In genomic region chr5:181217805-181218065, GRCh38 we compare ENCODE assay signal across 8 cellular contexts. TPM values are rescaled to one million over a fixed set of nuclear protein-coding genes. Genes with fewer than 3 reads are reported as not detected.
DNase-seq lines count a peak whose midpoint lies in the region; ATAC-seq and TF ChIP-seq lines count a peak whose summit lies in the region.

No MANE protein-coding gene starts in this region.

- peaks cover 5% of the 10 kb centered on the region for H3K4me1 ChIP-seq in rectal smooth muscle tissue (ENCODE audit: control insufficient read depth, insufficient read depth, low read length)

- H3K9me3 Mint-ChIP-seq in activated B cell treated with CpG ODN at 0.5 μM for 24 hours: no peaks in the 10 kb centered on the region

- H3K4me3 Mint-ChIP-seq in activated B cell treated with CpG ODN at 0.5 μM for 24 hours: peak overlapping the region; percentile 93

- H3K4me1 Mint-ChIP-seq in activated B cell treated with CpG ODN at 0.5 μM for 24 hours: peaks cover 40% of the 10 kb centered on the region

- H3K36me3 ChIP-seq in rectal smooth muscle tissue (ENCODE audit: control insufficient read depth, insufficient read depth, low read length): no peaks in the 10 kb centered on the region

- no peaks in the 10 kb centered on the region for H3K27me3 ChIP-seq in rectal smooth muscle tissue (ENCODE audit: control insufficient read depth, insufficient read depth, low read length)

- intact Hi-C loops in activated B cell treated with CpG ODN at 0.5 μM for 24 hours (cut with micrococcal nuclease): loop anchor here (1.0 kb wide), 4 partner anchors 10 to 407 kb away; no protein-coding TSS in a partner anchor

- TF ChIP-seq CTCF in activated B cell treated with CpG ODN at 0.5 μM for 24 hours (IDR thresholded peaks at IDR 0.05) (no peak), fibroblast of mammary gland (conservative IDR thresholded peaks at IDR 0.05; ENCODE audit: control insufficient read depth, insufficient read depth, low read depth, low read length) (no peak)

- no peak overlapping the region for H3K27ac ChIP-seq in rectal smooth muscle tissue (ENCODE audit: low read depth, low read length)

- POLR2A ChIA-PET in activated B cell treated with CpG ODN at 0.5 μM for 24 hours (lab: Charles Lee): interaction anchor here (0.6 to 2.4 kb wide), 7 partner anchors 10 to 70 kb away, joined by 3 to 21 read pairs (median 3); partner anchors contain the start of gene TRIM52

- H3K36me3 Mint-ChIP-seq in activated B cell treated with CpG ODN at 0.5 μM for 24 hours (ENCODE audit: low read depth): peaks cover 11% of the 10 kb centered on the region

- DNase-seq in CMK (ENCODE audit: low read depth) (peak; percentile 70), activated B cell treated with CpG ODN at 0.5 μM for 24 hours (no peak), fibroblast of mammary gland (ENCODE audit: low read depth) (no peak), GOT3 (lab: John Stamatoyannopoulos, UW) (no peak), EL (no peak)

- ATAC-seq in HG02798 (IDR thresholded peaks at IDR 0.05; ENCODE audit: poor library complexity, unreplicated experiment) (peak; percentile 17), activated B cell treated with CpG ODN at 0.5 μM for 24 hours (ENCODE audit: low read depth) (peak; percentile 19), GM19023 (IDR thresholded peaks at IDR 0.05; ENCODE audit: unreplicated experiment) (no peak)

- CTCF ChIA-PET in activated B cell treated with CpG ODN at 0.5 μM for 24 hours (lab: Charles Lee): interaction anchor here (0.8 kb wide), 1 partner anchor 26 kb away, joined by 3 read pairs; no protein-coding TSS in a partner anchor

- H3K4me3 ChIP-seq in fibroblast of mammary gland (ENCODE audit: control insufficient read depth, low read depth, low read length) (peak overlapping the region; percentile 49), rectal smooth muscle tissue (ENCODE audit: low read length) (peak overlapping the region; percentile 66)

- peak overlapping the region; percentile 96 for H3K27ac Mint-ChIP-seq in activated B cell treated with CpG ODN at 0.5 μM for 24 hours

- no peak overlapping the region for H3K9ac ChIP-seq in rectal smooth muscle tissue (ENCODE audit: low read length)

- H3K27me3 Mint-ChIP-seq in activated B cell treated with CpG ODN at 0.5 μM for 24 hours: peaks cover 7% of the 10 kb centered on the region

RNA-seq across cellular contexts. Expression of gene TRIM41, which starts 5.3 kb away (rescaled TPM):
- total RNA-seq in activated B cell treated with CpG ODN at 0.5 μM for 24 hours: 34.9 and 39.6 TPM in 2 replicates

RNA-seq across cellular contexts. Expression of gene TRIM7, which starts 12.7 kb away (rescaled TPM):
- total RNA-seq in activated B cell treated with CpG ODN at 0.5 μM for 24 hours: 0.32 and 0.51 TPM in 2 replicates

RNA-seq across cellular contexts. Expression of gene RACK1, which starts 26.0 kb away (rescaled TPM):
- 2,528 and 2,812 TPM in 2 replicates for total RNA-seq in activated B cell treated with CpG ODN at 0.5 μM for 24 hours

RNA-seq across cellular contexts. Expression of gene TRIM52, which starts 43.2 kb away (rescaled TPM):
- 30.9 and 36.9 TPM in 2 replicates for total RNA-seq in activated B cell treated with CpG ODN at 0.5 μM for 24 hours
